Comparison of ENCODE assay signal across 7 cellular contexts in genomic region chr18:71233177-71233576, GRCh38.
"Had no signal": no experiment of that assay in that cellular context is flagged by ENCODE, and none has a peak within 500 bp of the region (broad histone marks: within the 10 kb centered on the region; RNA-seq: fewer than 3 reads in every experiment).

No MANE protein-coding gene starts in this region.

- FAIRE-seq: GM12878, GM12891, GM12892, GM18507, GM19239 had no signal

- H3K4me3 ChIP-seq: GM12878 had no signal

- DNase-seq: GDM1, GF-D8 had no signal

- ATAC-seq: GM12878 had no signal
